ENCODE assay signal across 8 cellular contexts in the genomic region with DNA sequence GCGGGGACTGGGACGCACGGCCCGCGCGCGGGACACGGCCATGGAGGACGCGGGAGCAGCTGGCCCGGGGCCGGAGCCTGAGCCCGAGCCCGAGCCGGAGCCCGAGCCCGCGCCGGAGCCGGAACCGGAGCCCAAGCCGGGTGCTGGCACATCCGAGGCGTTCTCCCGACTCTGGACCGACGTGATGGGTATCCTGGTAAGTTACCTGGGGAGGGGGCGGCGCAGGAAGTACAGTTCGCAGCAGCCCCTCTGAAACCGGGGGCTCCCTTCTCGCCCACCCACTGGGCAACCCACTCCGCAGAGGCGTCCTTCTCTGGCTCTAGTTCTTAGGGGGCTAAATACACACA. TPM values are rescaled to one million over a fixed set of nuclear protein-coding genes. Genes with fewer than 3 reads are reported as not detected.
DNase-seq lines count a peak whose midpoint lies in the region; ATAC-seq and TF ChIP-seq lines count a peak whose summit lies in the region.

No MANE protein-coding gene starts in this region.

- no peak for ATAC-seq in left lung

- TF ChIP-seq CTCF in left lung (IDR thresholded peaks at IDR 0.05) = no peak

- intact Hi-C loops in left lung (cut with DNase I) = no loop called here

- DNase-seq in NCI-H1417 (lab: John Stamatoyannopoulos, UW) (peak; percentile 55 to 66 (median 64)), NCI-H1417 treated with DMSO at 0.1 percent for 48 hours (lab: John Stamatoyannopoulos, UW) (no peak), left lung (no peak), NCI-H774 (lab: John Stamatoyannopoulos, UW) (no peak), SW 1271 (lab: John Stamatoyannopoulos, UW) (no peak), NCI-H2227 (lab: John Stamatoyannopoulos, UW; ENCODE audit: unreplicated experiment) (no peak)

- H3K9ac ChIP-seq in subcutaneous abdominal adipose tissue (ENCODE audit: low read length in 5 of 5) = peak overlapping the region; percentile 63 to 93 (median 77)

- no peaks in the 10 kb centered on the region for H3K9me3 ChIP-seq in left lung
- H3K9me3 ChIP-seq in subcutaneous abdominal adipose tissue (ENCODE audit: control insufficient read depth in 5 of 5, low read length in 5 of 5) = no peaks in the 10 kb centered on the region

- H3K4me3 ChIP-seq in left lung (peak overlapping the region; percentile 62 to 68), subcutaneous abdominal adipose tissue (ENCODE audit: low read depth in 1 of 5, low read length in 5 of 5) (peak overlapping the region; percentile 70 to 87 (median 85))

- H3K27ac ChIP-seq in angular gyrus (ENCODE audit: low read depth, low read length) (peak overlapping the region; percentile 81), left lung (peak overlapping the region; percentile 89 to 90), subcutaneous abdominal adipose tissue (ENCODE audit: low read depth, low read length) (peak overlapping the region; percentile 92)

- H3K36me3 ChIP-seq in left lung (no peaks in the 10 kb centered on the region), subcutaneous abdominal adipose tissue (ENCODE audit: control insufficient read depth in 5 of 5, insufficient read depth in 5 of 5, low read length in 5 of 5) (no peaks in the 10 kb centered on the region)

- H3K27me3 ChIP-seq in left lung (peaks cover 0 to 41% of the 10 kb centered on the region in 2 donors), subcutaneous abdominal adipose tissue (ENCODE audit: control insufficient read depth in 5 of 5, insufficient read depth in 4 of 5, low read length in 5 of 5) (no peaks in the 10 kb centered on the region)

- H3K4me1 ChIP-seq in left lung = peaks cover 0 to 31% of the 10 kb centered on the region in 2 donors
- peaks cover 0 to 42% (median 35%) of the 10 kb centered on the region in 5 donors for H3K4me1 ChIP-seq in subcutaneous abdominal adipose tissue (ENCODE audit: control insufficient read depth in 5 of 5, insufficient read depth in 5 of 5, low read length in 5 of 5)

RNA-seq across cellular contexts. Expression of a gene that starts 0.4 kb away (rescaled TPM):
- total RNA-seq in left lung = 10 to 100 TPM; 51.3 to 53.5 TPM

Comparison
In these comparisons a context has a peak if more than half of its experiments do, and no peak if none do; other contexts are left out.
1. DNase-seq: peak in NCI-H1417 (3 of 3); none in NCI-H1417 treated with DMSO at 0.1 percent for 48 hours (single experiment), left lung (0 of 2), NCI-H774 (single experiment), SW 1271 (0 of 2) and NCI-H2227 (single experiment).
2. Peak in every context shown above with its lines, with median percentiles within 50 percentile points of each other: H3K27ac ChIP-seq.